Comparison of ENCODE assay signal across 10 cellular contexts in the genomic region with DNA sequence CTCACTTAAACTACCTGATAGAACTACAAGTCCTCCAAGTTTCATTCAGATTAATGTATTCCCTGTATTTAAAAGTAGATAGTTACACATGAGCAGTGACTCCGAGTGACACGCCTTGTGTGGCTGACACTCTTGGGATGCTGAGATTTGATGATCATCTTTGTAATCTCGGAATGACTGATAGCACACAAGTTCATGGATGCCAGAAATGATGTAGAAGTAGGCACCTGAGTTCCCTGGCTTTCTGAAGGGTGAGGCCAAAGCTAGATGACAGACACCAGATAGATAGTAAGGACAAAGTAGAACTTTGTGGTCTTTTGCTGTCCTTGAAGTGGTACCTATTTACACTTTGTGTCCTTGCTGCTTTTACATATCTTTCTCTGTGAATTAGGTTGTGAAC.
DNase-seq lines count a peak whose midpoint lies in the region; ATAC-seq and TF ChIP-seq lines count a peak whose summit lies in the region.
"Had no signal": no experiment of that assay in that cellular context is flagged by ENCODE, and none has a peak within 500 bp of the region (broad histone marks: within the 10 kb centered on the region; RNA-seq: fewer than 3 reads in every experiment).

No MANE protein-coding gene starts in this region.

- no peaks in the 10 kb centered on the region for H3K27me3 Mint-ChIP-seq in CD14-positive monocyte (ENCODE audit: low read depth in 3 of 3)
- no peaks in the 10 kb centered on the region for H3K27me3 Mint-ChIP-seq in activated naive CD8-positive, alpha-beta T cell treated with anti-CD3 and anti-CD28 coated beads for 36 hours

- H3K4me1 Mint-ChIP-seq in CD14-positive monocyte = peaks cover 43% of the 10 kb centered on the region
- peaks cover 33% of the 10 kb centered on the region for H3K4me1 Mint-ChIP-seq in activated naive CD8-positive, alpha-beta T cell treated with anti-CD3 and anti-CD28 coated beads for 36 hours

- intact Hi-C loops in CD14-positive monocyte (cut with micrococcal nuclease) = loop anchor here (2.0 to 5.0 kb wide), 2 partner anchors 36 to 78 kb away; partner anchors contain the start of gene SIPA1L1 (in 1 of the 2)

- peak overlapping the region; percentile 94 to 98 (median 97) for H3K27ac Mint-ChIP-seq in CD14-positive monocyte
- peak overlapping the region; percentile 63 for H3K27ac Mint-ChIP-seq in activated naive CD8-positive, alpha-beta T cell treated with anti-CD3 and anti-CD28 coated beads for 36 hours
- H3K27ac Mint-ChIP-seq: nephron progenitor cell had no signal

- no peak for DNase-seq in CD14-positive monocyte (ENCODE audit: low spot score)
- no peak for DNase-seq in activated naive CD8-positive, alpha-beta T cell treated with anti-CD3 and anti-CD28 coated beads for 36 hours
- DNase-seq in midbrain (lab: John Stamatoyannopoulos, UW) = no peak
- no peak for DNase-seq in NCI-H1105 treated with DMSO at 0.1 percent for 48 hours (lab: John Stamatoyannopoulos, UW)
- DNase-seq in SHP77 (lab: John Stamatoyannopoulos, UW) = no peak
- no peak for DNase-seq in OCI-M1 (lab: John Stamatoyannopoulos, UW)
- DNase-seq: amniotic stem cell, nephron progenitor cell had no signal

- H3K4me3 Mint-ChIP-seq in CD14-positive monocyte = no peak overlapping the region
- no peak overlapping the region for H3K4me3 Mint-ChIP-seq in activated naive CD8-positive, alpha-beta T cell treated with anti-CD3 and anti-CD28 coated beads for 36 hours
- H3K4me3 Mint-ChIP-seq: nephron progenitor cell had no signal

- peaks cover 11 to 18% of the 10 kb centered on the region in 2 donors for H3K36me3 Mint-ChIP-seq in CD14-positive monocyte
- peaks cover 4% of the 10 kb centered on the region for H3K36me3 Mint-ChIP-seq in activated naive CD8-positive, alpha-beta T cell treated with anti-CD3 and anti-CD28 coated beads for 36 hours

- H3K9me3 Mint-ChIP-seq in CD14-positive monocyte = peaks cover 0 to 3% (median 0%) of the 10 kb centered on the region in 7 donors
- H3K9me3 Mint-ChIP-seq in activated naive CD8-positive, alpha-beta T cell treated with anti-CD3 and anti-CD28 coated beads for 36 hours = no peaks in the 10 kb centered on the region
- H3K9me3 Mint-ChIP-seq: nephron progenitor cell had no signal

- no peak for TF ChIP-seq CTCF in CD14-positive monocyte (IDR thresholded peaks at IDR 0.05)

- ATAC-seq in GM19351 (IDR thresholded peaks at IDR 0.05; ENCODE audit: unreplicated experiment) (peak; percentile 26), HG03139 (IDR thresholded peaks at IDR 0.05; ENCODE audit: unreplicated experiment) (peak; percentile 18)
